Comparison of ENCODE assay signal across 8 cellular contexts in the genomic region with DNA sequence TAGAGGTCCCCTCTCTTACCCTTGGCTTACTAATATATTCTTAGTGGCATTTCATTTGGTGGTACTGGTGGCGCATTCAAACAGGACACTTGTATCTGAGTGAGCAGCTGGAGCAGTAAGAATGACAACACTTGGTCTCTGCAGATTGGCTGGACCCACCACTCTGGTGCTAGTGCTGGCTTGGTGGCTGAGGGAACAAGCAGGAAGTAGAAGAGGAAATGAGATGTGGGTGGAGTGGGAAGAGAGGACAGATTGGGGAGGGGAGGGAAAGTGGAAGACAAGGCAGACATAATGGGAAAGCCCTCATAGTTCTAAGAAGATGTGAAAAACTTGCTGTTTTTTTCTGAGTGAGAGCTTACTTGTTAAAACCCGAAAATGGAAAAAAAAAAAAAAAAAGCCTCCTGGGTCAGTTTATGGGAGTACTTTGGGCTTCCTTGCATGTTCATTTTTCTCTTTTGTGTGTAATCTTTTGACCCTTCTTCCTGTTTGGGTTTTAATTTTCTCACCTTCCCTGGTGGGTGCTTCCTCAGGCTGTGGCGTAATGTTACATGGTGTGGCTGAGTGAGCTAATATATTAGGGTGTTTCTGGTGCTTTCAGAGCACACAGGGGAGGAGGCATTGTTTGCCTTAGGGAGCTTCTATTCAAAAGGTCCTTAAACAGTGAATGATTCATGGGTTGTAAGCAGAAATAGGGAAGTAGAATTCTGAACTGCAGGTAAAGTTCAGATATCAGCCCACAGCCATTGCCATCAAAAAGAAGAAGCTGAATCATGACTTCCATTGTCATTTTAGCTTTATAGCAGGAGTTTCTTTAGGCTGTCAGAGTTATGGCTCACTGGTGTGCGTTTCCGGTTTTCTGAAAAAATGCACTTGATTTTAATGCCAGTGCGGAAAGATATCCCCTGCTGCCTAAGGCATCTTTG. TPM values are rescaled to one million over a fixed set of nuclear protein-coding genes. Genes with fewer than 3 reads are reported as not detected.
DNase-seq lines count a peak whose midpoint lies in the region; ATAC-seq and TF ChIP-seq lines count a peak whose summit lies in the region.

No MANE protein-coding gene starts in this region.

- H3K27me3 ChIP-seq in lower lobe of right lung (ENCODE audit: low read depth), result no peaks in the 10 kb centered on the region

- no peak overlapping the region for H3K4me3 ChIP-seq in lower lobe of right lung

- peaks cover 13% of the 10 kb centered on the region for H3K4me1 Mint-ChIP-seq in type B pancreatic cell (ENCODE audit: unreplicated experiment)

- peak overlapping the region; percentile 21 for H3K27ac ChIP-seq in lower lobe of right lung

- peak overlapping the region; percentile 71 to 77 for H3K27ac Mint-ChIP-seq in activated naive CD4-positive, alpha-beta T cell treated with anti-CD3 and anti-CD28 coated beads, Interleukin-2, amount 50 U/mL, for 72 hours
- H3K27ac Mint-ChIP-seq in type B pancreatic cell, result peak overlapping the region; percentile 88

- ATAC-seq in HG02852 (IDR thresholded peaks at IDR 0.05; ENCODE audit: unreplicated experiment) (peak; percentile 95), lower lobe of right lung (peak; percentile 88 to 94), omental fat pad (ENCODE audit: low FRiP score) (no peak)
- ATAC-seq in activated naive CD4-positive, alpha-beta T cell treated with anti-CD3 and anti-CD28 coated beads, Interleukin-2, amount 50 U/mL, for 72 hours, result peak; percentile 92 to 94

- H3K36me3 ChIP-seq in lower lobe of right lung, result no peaks in the 10 kb centered on the region

- TF ChIP-seq CTCF in lower lobe of right lung (IDR thresholded peaks at IDR 0.05) (no peak), type B pancreatic cell (conservative IDR thresholded peaks at IDR 0.05) (no peak), omental fat pad (IDR thresholded peaks at IDR 0.05) (no peak)

- no peaks in the 10 kb centered on the region for H3K9me3 ChIP-seq in lower lobe of right lung

- peaks cover 4% of the 10 kb centered on the region in 2 donors for H3K9me3 Mint-ChIP-seq in activated naive CD4-positive, alpha-beta T cell treated with anti-CD3 and anti-CD28 coated beads, Interleukin-2, amount 50 U/mL, for 72 hours
- H3K9me3 Mint-ChIP-seq in type B pancreatic cell, result peaks cover 4% of the 10 kb centered on the region

- peaks cover 5 to 22% of the 10 kb centered on the region in 2 donors for H3K36me3 Mint-ChIP-seq in activated naive CD4-positive, alpha-beta T cell treated with anti-CD3 and anti-CD28 coated beads, Interleukin-2, amount 50 U/mL, for 72 hours
- peaks cover 17% of the 10 kb centered on the region for H3K36me3 Mint-ChIP-seq in type B pancreatic cell

- peak in 2 of 3 donors; percentile 9 to 18 for DNase-seq in stimulated activated CD4-positive, alpha-beta T cell treated with anti-CD3 and anti-CD28 coated beads, Interleukin-12 subunit alpha, Interleukin-12 subunit beta, amount 100 ng/mL, for 48 hours (ENCODE audit: low read depth in 2 of 3, low spot score in 1 of 3)
- DNase-seq in stimulated activated CD4-positive, alpha-beta T cell treated with anti-CD3 and anti-CD28 coated beads, Interleukin-2, amount 100 ng/mL, for 48 hours, result no peak
- DNase-seq in NCI-H69 (lab: John Stamatoyannopoulos, UW), result peak; percentile 85
- DNase-seq in activated naive CD4-positive, alpha-beta T cell treated with anti-CD3 and anti-CD28 coated beads, Interleukin-2, amount 50 U/mL, for 72 hours (ENCODE audit: low spot score in 2 of 2), result peak in 1 of 2 donors; percentile 54
- DNase-seq in lower lobe of right lung, result peak; percentile 48
- DNase-seq in type B pancreatic cell (ENCODE audit: extremely low spot score, unreplicated experiment), result no peak
- DNase-seq in omental fat pad (ENCODE audit: low spot score), result no peak

- intact Hi-C loops in lower lobe of right lung (cut with DNase I), result no loop called here

- H3K27me3 Mint-ChIP-seq in type B pancreatic cell, result no peaks in the 10 kb centered on the region

- peak overlapping the region; percentile 70 for H3K4me3 Mint-ChIP-seq in type B pancreatic cell

- H3K4me1 ChIP-seq in lower lobe of right lung, result peaks cover 17% of the 10 kb centered on the region

RNA-seq across cellular contexts. Expression of a gene that starts 52.3 kb away (rescaled TPM):
- 10 to 100 TPM; 19.5 to 20.9 TPM for total RNA-seq in activated naive CD4-positive, alpha-beta T cell treated with anti-CD3 and anti-CD28 coated beads, Interleukin-2, amount 50 U/mL, for 72 hours
- total RNA-seq in lower lobe of right lung (48.6 TPM), type B pancreatic cell (ENCODE audit: low replicate concordance) (77.7 and 83.5 TPM in 2 replicates), omental fat pad (10 to 100 TPM; 30.1 to 32.9 (median 30.7) TPM)

Comparison
In these comparisons a context has a peak if more than half of its experiments do, and no peak if none do; other contexts are left out.
1. DNase-seq: peak in stimulated activated CD4-positive, alpha-beta T cell treated with anti-CD3 and anti-CD28 coated beads, Interleukin-12 subunit alpha, Interleukin-12 subunit beta, amount 100 ng/mL, for 48 hours (2 of 3), NCI-H69 (single experiment) and lower lobe of right lung (single experiment); none in stimulated activated CD4-positive, alpha-beta T cell treated with anti-CD3 and anti-CD28 coated beads, Interleukin-2, amount 100 ng/mL, for 48 hours (0 of 2), type B pancreatic cell (single experiment) and omental fat pad (single experiment).